8 cellular contexts compared by ENCODE assay signal in the genomic region with DNA sequence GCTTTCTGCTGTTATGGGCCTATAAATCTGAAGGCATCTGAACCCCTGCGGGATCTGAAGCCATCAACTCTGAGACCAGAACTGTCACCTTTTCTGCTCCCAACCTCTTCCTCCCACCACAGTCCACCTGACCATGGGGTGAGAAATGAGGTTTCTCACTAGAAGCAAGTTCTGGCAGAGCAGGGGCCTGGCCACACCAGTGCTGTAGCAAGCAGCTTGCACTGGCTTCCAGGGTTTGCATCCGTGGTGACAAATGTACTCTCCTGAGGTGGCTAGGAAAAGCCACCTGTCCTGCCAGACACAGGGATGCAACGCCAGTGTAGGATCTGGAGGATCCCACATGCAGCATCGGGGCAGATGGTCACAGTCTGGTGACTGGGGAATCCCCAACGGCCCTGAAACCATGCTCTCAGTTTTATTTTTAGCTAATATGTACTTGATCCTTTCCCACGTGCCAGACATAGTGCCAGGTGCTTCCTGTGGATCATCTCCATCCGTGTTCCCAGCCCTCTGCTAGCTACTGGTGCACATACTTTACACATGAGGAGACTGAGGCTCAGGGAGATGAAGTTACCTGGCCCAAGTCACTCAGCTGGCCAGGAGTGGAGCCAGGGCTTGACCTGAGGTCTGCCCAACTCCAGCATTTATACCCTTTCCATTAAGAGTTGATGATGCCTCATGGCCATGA.
A peak's percentile ranks its signal among the peaks of the same experiment; 100 is the strongest.
DNase-seq lines count a peak whose midpoint lies in the region; ATAC-seq and TF ChIP-seq lines count a peak whose summit lies in the region.

No MANE protein-coding gene starts in this region.

- POLR2A ChIA-PET in activated B cell treated with CpG ODN at 0.5 μM for 24 hours (lab: Charles Lee): interaction anchor here (1.0 to 1.7 kb wide), 6 partner anchors 10 to 241 kb away, joined by 3 to 8 read pairs (median 4); partner anchors contain the start of genes AKIRIN2 and CNR1
- POLR2A ChIA-PET in activated CD4-positive, alpha-beta memory T cell treated with anti-CD3 and anti-CD28 coated beads for 36 hours (lab: Charles Lee): no interaction called here

- H3K4me3 ChIP-seq in right atrium auricular region: no peak overlapping the region

- in situ Hi-C loops in G401 (cut with HindIII; ENCODE audit: low sequenced_read_pairs): no loop called here

- peak overlapping the region; percentile 75 for H3K27ac Mint-ChIP-seq in activated B cell treated with CpG ODN at 0.5 μM for 24 hours
- H3K27ac Mint-ChIP-seq in activated CD4-positive, alpha-beta memory T cell treated with anti-CD3 and anti-CD28 coated beads for 36 hours: no peak overlapping the region

- ATAC-seq in GM19351 (IDR thresholded peaks at IDR 0.05; ENCODE audit: unreplicated experiment): peak; percentile 53
- ATAC-seq in HG03066 (IDR thresholded peaks at IDR 0.05; ENCODE audit: low read depth, unreplicated experiment): peak; percentile 49
- ATAC-seq in activated B cell treated with CpG ODN at 0.5 μM for 24 hours (ENCODE audit: low read depth): peak; percentile 26

- CTCF ChIA-PET in activated B cell treated with CpG ODN at 0.5 μM for 24 hours (lab: Charles Lee): interaction anchor here (0.5 to 1.8 kb wide), 4 partner anchors 9 to 1931 kb away, joined by 3 to 9 read pairs (median 4); no protein-coding TSS in a partner anchor
- CTCF ChIA-PET in activated CD4-positive, alpha-beta memory T cell treated with anti-CD3 and anti-CD28 coated beads for 36 hours (lab: Charles Lee): no interaction called here

- no peaks in the 10 kb centered on the region for H3K9me3 ChIP-seq in right atrium auricular region

- H3K36me3 Mint-ChIP-seq in activated B cell treated with CpG ODN at 0.5 μM for 24 hours (ENCODE audit: low read depth): no peaks in the 10 kb centered on the region
- H3K36me3 Mint-ChIP-seq in activated CD4-positive, alpha-beta memory T cell treated with anti-CD3 and anti-CD28 coated beads for 36 hours: no peaks in the 10 kb centered on the region

- H3K36me3 ChIP-seq in right atrium auricular region: no peaks in the 10 kb centered on the region

- peak; percentile 88 for DNase-seq in G401 (ENCODE audit: low spot score)
- DNase-seq in activated B cell treated with CpG ODN at 0.5 μM for 24 hours: peak; percentile 41
- DNase-seq in DMS79 treated with DMSO at 0.1 percent for 48 hours (lab: John Stamatoyannopoulos, UW): no peak
- DNase-seq in anterior cingulate cortex (lab: John Stamatoyannopoulos, UW): no peak
- no peak for DNase-seq in right atrium auricular region (ENCODE audit: low spot score)
- no peak for DNase-seq in activated CD4-positive, alpha-beta memory T cell treated with anti-CD3 and anti-CD28 coated beads for 36 hours

- TF ChIP-seq CTCF in activated B cell treated with CpG ODN at 0.5 μM for 24 hours (IDR thresholded peaks at IDR 0.05) (no peak), right atrium auricular region (IDR thresholded peaks at IDR 0.05) (no peak)

- no peaks in the 10 kb centered on the region for H3K27me3 Mint-ChIP-seq in activated B cell treated with CpG ODN at 0.5 μM for 24 hours
- H3K27me3 Mint-ChIP-seq in activated CD4-positive, alpha-beta memory T cell treated with anti-CD3 and anti-CD28 coated beads for 36 hours: peaks cover 4% of the 10 kb centered on the region

- peak overlapping the region; percentile 38 for H3K4me3 Mint-ChIP-seq in activated B cell treated with CpG ODN at 0.5 μM for 24 hours
- no peak overlapping the region for H3K4me3 Mint-ChIP-seq in activated CD4-positive, alpha-beta memory T cell treated with anti-CD3 and anti-CD28 coated beads for 36 hours

- H3K27ac ChIP-seq in right atrium auricular region: no peak overlapping the region

- H3K4me1 Mint-ChIP-seq in activated B cell treated with CpG ODN at 0.5 μM for 24 hours: peaks cover 70% of the 10 kb centered on the region
- peaks cover 3% of the 10 kb centered on the region for H3K4me1 Mint-ChIP-seq in activated CD4-positive, alpha-beta memory T cell treated with anti-CD3 and anti-CD28 coated beads for 36 hours (ENCODE audit: low read depth)

- no peaks in the 10 kb centered on the region for H3K4me1 ChIP-seq in right atrium auricular region

- H3K9me3 Mint-ChIP-seq in activated B cell treated with CpG ODN at 0.5 μM for 24 hours: no peaks in the 10 kb centered on the region
- no peaks in the 10 kb centered on the region for H3K9me3 Mint-ChIP-seq in activated CD4-positive, alpha-beta memory T cell treated with anti-CD3 and anti-CD28 coated beads for 36 hours

- H3K27me3 ChIP-seq in right atrium auricular region: no peaks in the 10 kb centered on the region

- intact Hi-C loops in activated B cell treated with CpG ODN at 0.5 μM for 24 hours (cut with micrococcal nuclease): loop anchor here (5.0 to 10.0 kb wide), 4 partner anchors 518 to 858 kb away; partner anchors contain the start of gene CFAP206
- intact Hi-C loops in activated CD4-positive, alpha-beta memory T cell treated with anti-CD3 and anti-CD28 coated beads for 36 hours (cut with micrococcal nuclease): no loop called here

Comparison
In these comparisons a context has a peak if more than half of its experiments do, and no peak if none do; other contexts are left out.
1. DNase-seq: peak in G401 (single experiment) and activated B cell treated with CpG ODN at 0.5 μM for 24 hours (single experiment); none in DMS79 treated with DMSO at 0.1 percent for 48 hours (single experiment), anterior cingulate cortex (0 of 58), right atrium auricular region (single experiment) and activated CD4-positive, alpha-beta memory T cell treated with anti-CD3 and anti-CD28 coated beads for 36 hours (single experiment).
2. Peak in every context shown above with its lines, with median percentiles within 50 percentile points of each other: ATAC-seq.